In the genomic region with DNA sequence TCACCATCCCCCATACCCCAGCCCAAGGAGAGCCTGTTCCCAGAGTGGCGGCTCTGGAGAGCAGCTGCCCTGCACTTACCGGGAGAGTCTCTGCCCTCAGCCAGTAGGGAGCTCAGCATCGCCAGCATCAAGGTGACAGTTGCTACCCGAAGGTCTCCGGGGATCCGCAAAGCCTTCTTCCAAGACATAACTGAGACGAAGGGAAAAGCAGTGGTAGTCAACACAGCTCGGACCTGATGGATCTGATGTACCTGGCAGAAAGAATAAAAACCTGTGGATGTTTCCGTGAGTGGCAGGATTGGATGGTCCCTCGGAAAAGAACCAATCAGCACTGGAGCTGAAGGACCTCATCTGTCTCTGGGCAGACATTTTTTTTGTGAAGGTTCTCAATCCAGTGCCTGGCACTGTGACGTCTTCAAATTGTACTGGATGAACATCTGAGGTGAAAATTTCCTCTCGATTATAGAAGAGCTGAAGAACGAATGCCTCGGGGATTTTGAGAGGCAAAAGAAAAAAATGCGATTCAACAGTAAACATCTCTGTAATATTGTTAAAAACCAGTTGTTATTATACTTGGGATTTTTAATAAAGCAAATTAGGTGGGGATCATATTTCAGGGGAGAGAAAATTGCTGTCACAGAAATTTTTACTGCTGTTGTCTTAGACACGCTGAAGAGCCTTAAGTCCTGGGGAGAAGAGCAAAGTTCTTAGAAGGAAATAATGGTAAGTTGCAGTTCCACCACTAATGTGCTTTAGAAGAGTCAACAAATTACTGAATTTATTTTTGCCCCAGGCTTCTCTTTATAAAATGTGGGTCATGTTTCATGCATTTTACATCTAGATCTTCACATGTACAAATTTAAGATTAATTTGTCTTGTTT, we compare ENCODE assay signal across 8 cellular contexts. TPM values are rescaled to one million over a fixed set of nuclear protein-coding genes. Genes with fewer than 3 reads are reported as not detected.
DNase-seq lines count a peak whose midpoint lies in the region; ATAC-seq, FAIRE-seq and TF ChIP-seq lines count a peak whose summit lies in the region.

A gene (minus strand): TSS at position 238 of the 881 bp plus-strand sequence. CDS start 50 bp downstream, at position 188.

- intact Hi-C loops in A673 (cut with micrococcal nuclease; ENCODE audit: unreplicated experiment) = no loop called here
- intact Hi-C loops in PC-3 (cut with micrococcal nuclease) = loop anchor here (10.0 kb wide), 1 partner anchor 98 kb away; a partner anchor contains a TSS

- H4K20me1 ChIP-seq in PC-3 (ENCODE audit: low read length) = no peaks in the 10 kb centered on the region

- BruUV-seq in A673 (replicated peaks; lab: Mats Ljungman, UMichigan) (no TSS peak), PC-3 (replicated peaks; lab: Mats Ljungman, UMichigan) (no TSS peak)

- H3K79me2 ChIP-seq in PC-3 (ENCODE audit: low read length) = no peaks in the 10 kb centered on the region

- H3K4me1 Mint-ChIP-seq in activated naive CD8-positive, alpha-beta T cell treated with anti-CD3 and anti-CD28 coated beads, Interleukin-2, amount 50 U/mL, for 24 hours = peaks cover 47% of the 10 kb centered on the region

- H3K9me3 Mint-ChIP-seq in activated naive CD8-positive, alpha-beta T cell treated with anti-CD3 and anti-CD28 coated beads, Interleukin-2, amount 50 U/mL, for 24 hours = peaks cover under 1% of the 10 kb centered on the region

- peak; percentile 99 for FAIRE-seq in GM18507 (lab: Jason Lieb, UNC)

- H3K27me3 ChIP-seq in A673 (replicated peaks; ENCODE audit: insufficient read depth, low read depth, low read length, poor library complexity) (peaks cover 50% of the 10 kb centered on the region), PC-3 (ENCODE audit: low read length) (peaks cover 44% of the 10 kb centered on the region)

- H3K4me3 ChIP-seq in A673 (ENCODE audit: low read depth, low read length, poor library complexity, severe bottlenecking) = no peak within 1 kb of the TSS
- H3K4me3 ChIP-seq in PC-3 (ENCODE audit: low read length) = no peak within 1 kb of the TSS

- DNase-seq in A673 (ENCODE audit: low spot score) = peak; percentile 34
- peak; percentile 54 for DNase-seq in GM18507 (ENCODE audit: extremely low spot score, insufficient read length, low read depth)
- peak; percentile 59 for DNase-seq in PC-3
- DNase-seq in activated naive CD8-positive, alpha-beta T cell treated with anti-CD3 and anti-CD28 coated beads, Interleukin-2, amount 50 U/mL, for 24 hours = peak; percentile 25
- peak; percentile 68 for DNase-seq in iPS-NIHi7 (ENCODE audit: extremely low spot score)
- DNase-seq in stimulated activated CD4-positive, alpha-beta T cell treated with anti-CD3 and anti-CD28 coated beads, Interleukin-15, amount 100 ng/mL, for 48 hours (ENCODE audit: low read depth in 2 of 2) = peak; percentile 19 to 45
- DNase-seq in H4 (ENCODE audit: low spot score) = no peak

- POLR2A ChIA-PET in A673 (lab: Charles Lee; ENCODE audit: low non-redundant PET) = no interaction called here
- POLR2A ChIA-PET in PC-3 (lab: Charles Lee; ENCODE audit: unreplicated experiment) = no interaction called here

- no peak for TF ChIP-seq CTCF in A673 (conservative IDR thresholded peaks at IDR 0.05; ENCODE audit: low read depth, low read length)
- TF ChIP-seq CTCF in PC-3 (conservative IDR thresholded peaks at IDR 0.05; ENCODE audit: low read depth, low read length) = no peak

- H3K4me1 ChIP-seq in A673 (ENCODE audit: insufficient read depth, low read length, poor library complexity, severe bottlenecking) = no peaks in the 10 kb centered on the region
- no peaks in the 10 kb centered on the region for H3K4me1 ChIP-seq in PC-3 (ENCODE audit: insufficient read depth, low read length)

- H2AFZ ChIP-seq in PC-3 (ENCODE audit: low read length) = no peak within 1 kb of the TSS

- no peak within 1 kb of the TSS for H3K4me2 ChIP-seq in PC-3 (ENCODE audit: low read length)

- H3K27me3 Mint-ChIP-seq in activated naive CD8-positive, alpha-beta T cell treated with anti-CD3 and anti-CD28 coated beads, Interleukin-2, amount 50 U/mL, for 24 hours = peaks cover 12% of the 10 kb centered on the region

- H3K27ac ChIP-seq in A673 (ENCODE audit: low read depth, low read length, poor library complexity, severe bottlenecking) (no peak within 1 kb of the TSS), PC-3 (ENCODE audit: low read length) (no peak within 1 kb of the TSS)

- H3K9me2 ChIP-seq in PC-3 (replicated peaks; ENCODE audit: low read length) = no peaks in the 10 kb centered on the region

- peak; percentile 55 for ATAC-seq in HG02973 (IDR thresholded peaks at IDR 0.05; ENCODE audit: unreplicated experiment)
- peak; percentile 80 for ATAC-seq in PC-3
- peak; percentile 84 for ATAC-seq in activated naive CD8-positive, alpha-beta T cell treated with anti-CD3 and anti-CD28 coated beads, Interleukin-2, amount 50 U/mL, for 24 hours

- H3K36me3 ChIP-seq in A673 (ENCODE audit: insufficient read depth, low read length, poor library complexity, severe bottlenecking) = no peaks in the 10 kb centered on the region
- no peaks in the 10 kb centered on the region for H3K36me3 ChIP-seq in PC-3 (ENCODE audit: low read depth, low read length)

- peak within 1 kb of the TSS; percentile 63 for H3K27ac Mint-ChIP-seq in activated naive CD8-positive, alpha-beta T cell treated with anti-CD3 and anti-CD28 coated beads, Interleukin-2, amount 50 U/mL, for 24 hours

- H3K9ac ChIP-seq in PC-3 (ENCODE audit: low read length) = no peak within 1 kb of the TSS

- H3F3A ChIP-seq in PC-3 (ENCODE audit: low read length, unreplicated experiment) = no peaks in the 10 kb centered on the region

- H3K9me3 ChIP-seq in A673 (ENCODE audit: low read depth, low read length, poor library complexity, severe bottlenecking) (no peaks in the 10 kb centered on the region), PC-3 (ENCODE audit: low read length) (no peaks in the 10 kb centered on the region)

- peaks cover under 1% of the 10 kb centered on the region for H3K36me3 Mint-ChIP-seq in activated naive CD8-positive, alpha-beta T cell treated with anti-CD3 and anti-CD28 coated beads, Interleukin-2, amount 50 U/mL, for 24 hours (ENCODE audit: low read depth)

- CTCF ChIA-PET in A673 (lab: Charles Lee) (no interaction called here), PC-3 (lab: Charles Lee) (no interaction called here)

- peak within 1 kb of the TSS; percentile 81 for H3K4me3 Mint-ChIP-seq in activated naive CD8-positive, alpha-beta T cell treated with anti-CD3 and anti-CD28 coated beads, Interleukin-2, amount 50 U/mL, for 24 hours

RNA-seq across cellular contexts. Expression of the gene that starts here (rescaled TPM):
- total RNA-seq in A673 (2021) (not detected in 2 replicates), PC-3 (2014; rRNA removed) (not detected in 2 replicates)
- not detected in 2 replicates for total RNA-seq in H4 (2014; rRNA removed; shearing (Covaris generic))

Comparison
In these comparisons a context has a peak if more than half of its experiments do, and no peak if none do; other contexts are left out.
1. Peak in DNase-seq in A673; RNA of the gene not detected or under 1 TPM.
2. Peak in DNase-seq and ATAC-seq in PC-3; RNA of the gene not detected or under 1 TPM.